In genomic region chr12:48680861-48681260, GRCh38 we compare ENCODE assay signal across 8 cellular contexts. TPM values are rescaled to one million over a fixed set of nuclear protein-coding genes. Genes with fewer than 3 reads are reported as not detected.
DNase-seq lines count a peak whose midpoint lies in the region; ATAC-seq and TF ChIP-seq lines count a peak whose summit lies in the region.

No MANE protein-coding gene starts in this region.

- no peaks in the 10 kb centered on the region for H3K9me3 ChIP-seq in BLaER1 treated with 17β-estradiol and CSF1 and Interleukin-3, amounts not matched to agents 10 nM and 100 nM (replicated peaks in 1 of 11)
- H3K9me3 ChIP-seq in MM.1S (replicated peaks; ENCODE audit: insufficient read depth, low read length), result no peaks in the 10 kb centered on the region
- H3K9me3 ChIP-seq in effector memory CD4-positive, alpha-beta T cell (ENCODE audit: control insufficient read depth, low read length), result no peaks in the 10 kb centered on the region
- H3K9me3 ChIP-seq in neural progenitor cell (ENCODE audit: low read depth), result no peaks in the 10 kb centered on the region

- DNase-seq in MM.1S (no peak), neural progenitor cell (ENCODE audit: low spot score) (no peak), substantia nigra (lab: John Stamatoyannopoulos, UW) (no peak), A172 (ENCODE audit: low spot score) (no peak), HuH-7.5 (ENCODE audit: low spot score) (no peak)
- DNase-seq in effector memory CD4-positive, alpha-beta T cell, result no peak

- H3K27ac ChIP-seq in BLaER1 treated with 17β-estradiol and CSF1 and Interleukin-3, amounts not matched to agents 10 nM and 100 nM, result peak overlapping the region; percentile 88 to 98 (median 95); a peak in 17 of 22 replicates
- H3K27ac ChIP-seq in MM.1S (ENCODE audit: low read length) (no peak overlapping the region), neural progenitor cell (no peak overlapping the region), substantia nigra (ENCODE audit: low read depth, low read length, poor library complexity, severe bottlenecking) (no peak overlapping the region)
- no peak overlapping the region for H3K27ac ChIP-seq in effector memory CD4-positive, alpha-beta T cell (ENCODE audit: insufficient read depth, low read length, poor library complexity, severe bottlenecking)

- H3K4me3 Mint-ChIP-seq in neural progenitor cell, result peak overlapping the region; percentile 99

- no peak for ATAC-seq in GM18870 (IDR thresholded peaks at IDR 0.05; ENCODE audit: unreplicated experiment)

- peak overlapping the region; percentile 75 to 94 (median 84) for H3K4me3 ChIP-seq in BLaER1 treated with 17β-estradiol and CSF1 and Interleukin-3, amounts not matched to agents 10 nM and 100 nM
- peak overlapping the region; percentile 87 for H3K4me3 ChIP-seq in MM.1S (ENCODE audit: low read length)
- H3K4me3 ChIP-seq in effector memory CD4-positive, alpha-beta T cell (ENCODE audit: insufficient read depth, low read depth, low read length, poor library complexity, severe bottlenecking), result peak overlapping the region; percentile 75
- H3K4me3 ChIP-seq in neural progenitor cell, result peak overlapping the region; percentile 82

- no peak overlapping the region for H3K27ac Mint-ChIP-seq in neural progenitor cell

- H3F3A ChIP-seq in MM.1S (ENCODE audit: insufficient read depth, low read length) (no peaks in the 10 kb centered on the region), neural progenitor cell (ENCODE audit: low read depth) (peaks cover 6% of the 10 kb centered on the region)

- H3K4me2 ChIP-seq in BLaER1 treated with 17β-estradiol and CSF1 and Interleukin-3, amounts not matched to agents 10 nM and 100 nM, result peak overlapping the region; percentile 75 to 93 (median 87)
- peak overlapping the region; percentile 74 for H3K4me2 ChIP-seq in MM.1S (ENCODE audit: low read depth, low read length)
- H3K4me2 ChIP-seq in neural progenitor cell, result peak overlapping the region; percentile 96

- H3K9me3 Mint-ChIP-seq in neural progenitor cell, result no peaks in the 10 kb centered on the region

- H3K79me2 ChIP-seq in MM.1S (ENCODE audit: low read length) (peaks cover 61% of the 10 kb centered on the region), neural progenitor cell (ENCODE audit: low read depth) (peaks cover 62% of the 10 kb centered on the region)

- peaks cover 30 to 54% (median 50%) of the 10 kb centered on the region in 11 experiments for H3K36me3 ChIP-seq in BLaER1 treated with 17β-estradiol and CSF1 and Interleukin-3, amounts not matched to agents 10 nM and 100 nM
- H3K36me3 ChIP-seq in MM.1S (replicated peaks; ENCODE audit: insufficient read depth, low read length) (peaks cover 18% of the 10 kb centered on the region; the same call in 1 of the 2 replicates), neural progenitor cell (peaks cover 9% of the 10 kb centered on the region)
- H3K36me3 ChIP-seq in effector memory CD4-positive, alpha-beta T cell (ENCODE audit: control insufficient read depth, insufficient read depth, low read length), result peaks cover 17% of the 10 kb centered on the region

- H3K4me1 ChIP-seq in BLaER1 treated with 17β-estradiol and CSF1 and Interleukin-3, amounts not matched to agents 10 nM and 100 nM, result peaks cover 37 to 57% (median 48%) of the 10 kb centered on the region in 10 experiments
- H3K4me1 ChIP-seq in MM.1S (ENCODE audit: low read length), result peaks cover 21% of the 10 kb centered on the region
- H3K4me1 ChIP-seq in effector memory CD4-positive, alpha-beta T cell (ENCODE audit: control insufficient read depth, insufficient read depth, low read length, poor library complexity, severe bottlenecking), result peaks cover 17% of the 10 kb centered on the region
- H3K4me1 ChIP-seq in neural progenitor cell, result peaks cover 24% of the 10 kb centered on the region

- no peaks in the 10 kb centered on the region for H3K9me2 ChIP-seq in MM.1S (replicated peaks; ENCODE audit: insufficient read depth, low read length)

- TF ChIP-seq CTCF in MM.1S (IDR thresholded peaks at IDR 0.05; ENCODE audit: low read length) (no peak), neural progenitor cell (IDR thresholded peaks at IDR 0.05) (no peak)

- peak overlapping the region; percentile 90 to 98 (median 95) for H3K9ac ChIP-seq in BLaER1 treated with 17β-estradiol and CSF1 and Interleukin-3, amounts not matched to agents 10 nM and 100 nM
- H3K9ac ChIP-seq in MM.1S (ENCODE audit: low read length) (peak overlapping the region; percentile 92; the same call in 1 of the 2 replicates), neural progenitor cell (peak overlapping the region; percentile 93)

- H4K20me1 ChIP-seq in BLaER1 treated with 17β-estradiol and CSF1 and Interleukin-3, amounts not matched to agents 10 nM and 100 nM, result peaks cover 26 to 60% (median 51%) of the 10 kb centered on the region in 11 experiments; a peak in 21 of 22 replicates
- H4K20me1 ChIP-seq in MM.1S (ENCODE audit: insufficient read depth, low read length) (peaks cover 4% of the 10 kb centered on the region; the same call in 1 of the 2 replicates), neural progenitor cell (ENCODE audit: low read depth) (peaks cover 53% of the 10 kb centered on the region)

- H3K4me1 Mint-ChIP-seq in neural progenitor cell, result peaks cover 33% of the 10 kb centered on the region

- H2AFZ ChIP-seq in MM.1S (ENCODE audit: low read length), result no peak overlapping the region
- no peak overlapping the region for H2AFZ ChIP-seq in neural progenitor cell (replicated peaks)

- H3K27me3 ChIP-seq in BLaER1 treated with 17β-estradiol and CSF1 and Interleukin-3, amounts not matched to agents 10 nM and 100 nM, result no peaks in the 10 kb centered on the region
- H3K27me3 ChIP-seq in MM.1S (replicated peaks; ENCODE audit: insufficient read depth, low read length) (no peaks in the 10 kb centered on the region), neural progenitor cell (peaks cover 10% of the 10 kb centered on the region)
- H3K27me3 ChIP-seq in effector memory CD4-positive, alpha-beta T cell (replicated peaks; ENCODE audit: control insufficient read depth, insufficient read depth, low read length, poor library complexity, severe bottlenecking), result no peaks in the 10 kb centered on the region

- H3K27me3 Mint-ChIP-seq in neural progenitor cell (ENCODE audit: insufficient read depth, low read depth), result peaks cover 2% of the 10 kb centered on the region

- H3K36me3 Mint-ChIP-seq in neural progenitor cell, result peaks cover 29% of the 10 kb centered on the region

RNA-seq across cellular contexts. Expression of gene KANSL2, which starts 1.2 kb away (rescaled TPM):
- 82.6 and 97.5 TPM in 2 replicates for total RNA-seq in neural progenitor cell (ENCODE audit: low replicate concordance)
- total RNA-seq in A172 (2014; rRNA removed; shearing (Covaris generic)), result 49.3 and 51.3 TPM in 2 replicates

RNA-seq across cellular contexts. Expression of gene CCNT1, which starts 35.6 kb away (rescaled TPM):
- total RNA-seq in neural progenitor cell (ENCODE audit: low replicate concordance), result 43.1 and 64.2 TPM in 2 replicates
- 23.4 and 24.4 TPM in 2 replicates for total RNA-seq in A172 (2014; rRNA removed; shearing (Covaris generic))

Comparison
In these comparisons a context has a peak if more than half of its experiments do, and no peak if none do; other contexts are left out.
1. H3K27ac ChIP-seq: peak in BLaER1 treated with 17β-estradiol and CSF1 and Interleukin-3, amounts not matched to agents 10 nM and 100 nM (11 of 11); none in MM.1S (single experiment), effector memory CD4-positive, alpha-beta T cell (single experiment), neural progenitor cell (single experiment) and substantia nigra (single experiment).
2. Peak in every context shown above with its lines, with median percentiles within 50 percentile points of each other: H3K4me2 ChIP-seq, H3K4me3 ChIP-seq and H3K9ac ChIP-seq.